ENCODE assay signal across 10 cellular contexts in the genomic region with DNA sequence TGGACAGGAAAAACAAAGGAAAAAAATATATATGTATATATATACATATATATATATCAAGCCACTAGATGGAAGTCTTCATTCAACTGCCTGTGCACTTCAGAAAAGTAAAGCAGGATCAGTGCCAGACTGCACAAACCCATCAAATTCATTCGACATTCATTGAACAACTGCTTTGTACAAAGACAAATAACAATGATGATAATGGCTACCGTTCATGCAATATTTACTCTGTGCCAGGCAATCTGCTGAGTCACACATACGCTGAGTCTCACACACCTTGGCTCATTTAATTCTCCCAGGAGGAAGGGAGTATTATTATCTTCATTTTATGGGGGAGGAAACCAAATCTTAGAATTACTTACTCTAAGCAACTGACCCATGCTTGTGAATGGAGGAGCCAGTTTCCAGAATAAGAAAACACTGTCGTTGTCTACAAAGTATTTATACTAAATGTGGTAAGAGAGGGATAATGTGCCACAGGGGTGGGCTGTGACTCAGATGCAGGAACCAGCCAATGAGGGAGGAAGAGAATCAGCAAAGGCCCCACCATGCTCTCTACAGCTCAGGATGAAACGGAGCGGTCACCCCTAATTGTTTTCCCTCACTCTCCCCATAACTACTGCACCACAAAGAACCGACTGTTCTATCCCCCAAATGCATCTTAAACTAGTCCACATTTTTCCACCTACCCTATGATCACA. TPM values are rescaled to one million over a fixed set of nuclear protein-coding genes. Genes with fewer than 3 reads are reported as not detected.
A peak's percentile ranks its signal among the peaks of the same experiment; 100 is the strongest.
DNase-seq lines count a peak whose midpoint lies in the region; ATAC-seq, FAIRE-seq and TF ChIP-seq lines count a peak whose summit lies in the region.
"Had no signal": no experiment of that assay in that cellular context is flagged by ENCODE, and none has a peak within 500 bp of the region (broad histone marks: within the 10 kb centered on the region; RNA-seq: fewer than 3 reads in every experiment).

No MANE protein-coding gene starts in this region.

- H3K27ac Mint-ChIP-seq in astrocyte (ENCODE audit: unreplicated experiment) = no peak overlapping the region

- H3K9me3 Mint-ChIP-seq in astrocyte (ENCODE audit: unreplicated experiment) = peaks cover 6% of the 10 kb centered on the region

- H3K36me3 ChIP-seq in astrocyte (ENCODE audit: insufficient read depth, low read length) = no peaks in the 10 kb centered on the region
- H3K36me3 ChIP-seq in testis (ENCODE audit: low read depth, missing control alignments) = no peaks in the 10 kb centered on the region
- H3K36me3 ChIP-seq: cardiac muscle cell, upper lobe of left lung had no signal

- no peak overlapping the region for H3K9ac ChIP-seq in astrocyte (ENCODE audit: low read length)

- no peak overlapping the region for H3K4me3 ChIP-seq in astrocyte (ENCODE audit: insufficient read depth, low read depth, low read length)
- H3K4me3 ChIP-seq in testis = no peak overlapping the region
- H3K4me3 ChIP-seq: cardiac muscle cell, upper lobe of left lung had no signal

- H4K20me1 ChIP-seq in astrocyte (ENCODE audit: insufficient read depth, low read length) = no peaks in the 10 kb centered on the region

- FAIRE-seq in astrocyte (lab: Jason Lieb, UNC) = no peak

- no peak overlapping the region for H2AFZ ChIP-seq in astrocyte (ENCODE audit: low read depth, low read length)

- no peak overlapping the region for H3K4me3 Mint-ChIP-seq in astrocyte (ENCODE audit: unreplicated experiment)

- no peaks in the 10 kb centered on the region for H3K27me3 Mint-ChIP-seq in astrocyte (ENCODE audit: low read depth, unreplicated experiment)

- H3K27ac ChIP-seq in astrocyte (ENCODE audit: low read depth, low read length) = no peak overlapping the region
- H3K27ac ChIP-seq in testis = no peak overlapping the region
- H3K27ac ChIP-seq: cardiac muscle cell, upper lobe of left lung had no signal

- H3K4me1 Mint-ChIP-seq in astrocyte (ENCODE audit: low read depth, unreplicated experiment) = peaks cover 5% of the 10 kb centered on the region

- H3K9me3 ChIP-seq in astrocyte (ENCODE audit: insufficient read depth, low read depth, low read length) (no peaks in the 10 kb centered on the region), testis (no peaks in the 10 kb centered on the region)
- H3K9me3 ChIP-seq: upper lobe of left lung had no signal

- intact Hi-C loops in testis (cut with DNase I; ENCODE audit: low total_unique reads) = no loop called here

- H3K79me2 ChIP-seq in astrocyte (ENCODE audit: insufficient read depth, low read length) = no peaks in the 10 kb centered on the region

- WGBS in testis, 2 donors = 59 to 64% methylated on average over 7 of the region's 7 CpGs

- no peak for TF ChIP-seq POLR2A in testis (IDR thresholded peaks at IDR 0.05)

- H3K4me2 ChIP-seq in astrocyte (ENCODE audit: low read length) = peak overlapping the region; percentile 2

- TF ChIP-seq CTCF in astrocyte (IDR thresholded peaks at IDR 0.05; ENCODE audit: insufficient read depth, low read depth, low read length) = no peak
- TF ChIP-seq CTCF in testis (IDR thresholded peaks at IDR 0.05) = no peak

- no peaks in the 10 kb centered on the region for H3K27me3 ChIP-seq in astrocyte (ENCODE audit: insufficient read depth, low read length)
- no peaks in the 10 kb centered on the region for H3K27me3 ChIP-seq in testis
- H3K27me3 ChIP-seq: cardiac muscle cell, upper lobe of left lung had no signal

- peaks cover under 1% of the 10 kb centered on the region for H3K36me3 Mint-ChIP-seq in astrocyte (ENCODE audit: low read depth, unreplicated experiment)

- no peak for ATAC-seq in GM19395 (IDR thresholded peaks at IDR 0.05; ENCODE audit: unreplicated experiment)

- DNase-seq in NCI-H2171 treated with DMSO at 0.1 percent for 48 hours (lab: John Stamatoyannopoulos, UW) = peak; percentile 16
- no peak for DNase-seq in NCI-H2171 (lab: John Stamatoyannopoulos, UW)
- DNase-seq in NCI-H1105 treated with DMSO at 0.1 percent for 48 hours (lab: John Stamatoyannopoulos, UW) = peak; percentile 58
- DNase-seq in astrocyte (ENCODE audit: low read depth) = peak; percentile 36
- DNase-seq in pons (ENCODE audit: low spot score) = peak; percentile 62
- DNase-seq in NCI-H510A treated with DMSO at 0.1 percent for 48 hours (lab: John Stamatoyannopoulos, UW) = no peak
- DNase-seq in testis = no peak
- DNase-seq: upper lobe of left lung had no signal

- H3K4me1 ChIP-seq in astrocyte (ENCODE audit: insufficient read depth, low read length) (peaks cover 5% of the 10 kb centered on the region), testis (no peaks in the 10 kb centered on the region)

RNA-seq across cellular contexts. Expression of a gene that starts 44.4 kb away (rescaled TPM):
- not detected in 2 replicates for total RNA-seq in astrocyte
- not detected for total RNA-seq in testis
- not detected for polyA plus RNA-seq in testis (ENCODE audit: insufficient read depth, low read depth, low replicate concordance)
- total RNA-seq: cardiac muscle cell had no signal
- polyA plus RNA-seq: cardiac muscle cell had no signal

Comparison
In these comparisons a context has a peak if more than half of its experiments do, and no peak if none do; other contexts are left out.
1. DNase-seq: peak in NCI-H2171 treated with DMSO at 0.1 percent for 48 hours (single experiment), NCI-H1105 treated with DMSO at 0.1 percent for 48 hours (single experiment), astrocyte (single experiment) and pons (single experiment); none in NCI-H2171 (single experiment), NCI-H510A treated with DMSO at 0.1 percent for 48 hours (single experiment) and testis (single experiment).